Comparison of ENCODE assay signal across 8 cellular contexts in the genomic region with DNA sequence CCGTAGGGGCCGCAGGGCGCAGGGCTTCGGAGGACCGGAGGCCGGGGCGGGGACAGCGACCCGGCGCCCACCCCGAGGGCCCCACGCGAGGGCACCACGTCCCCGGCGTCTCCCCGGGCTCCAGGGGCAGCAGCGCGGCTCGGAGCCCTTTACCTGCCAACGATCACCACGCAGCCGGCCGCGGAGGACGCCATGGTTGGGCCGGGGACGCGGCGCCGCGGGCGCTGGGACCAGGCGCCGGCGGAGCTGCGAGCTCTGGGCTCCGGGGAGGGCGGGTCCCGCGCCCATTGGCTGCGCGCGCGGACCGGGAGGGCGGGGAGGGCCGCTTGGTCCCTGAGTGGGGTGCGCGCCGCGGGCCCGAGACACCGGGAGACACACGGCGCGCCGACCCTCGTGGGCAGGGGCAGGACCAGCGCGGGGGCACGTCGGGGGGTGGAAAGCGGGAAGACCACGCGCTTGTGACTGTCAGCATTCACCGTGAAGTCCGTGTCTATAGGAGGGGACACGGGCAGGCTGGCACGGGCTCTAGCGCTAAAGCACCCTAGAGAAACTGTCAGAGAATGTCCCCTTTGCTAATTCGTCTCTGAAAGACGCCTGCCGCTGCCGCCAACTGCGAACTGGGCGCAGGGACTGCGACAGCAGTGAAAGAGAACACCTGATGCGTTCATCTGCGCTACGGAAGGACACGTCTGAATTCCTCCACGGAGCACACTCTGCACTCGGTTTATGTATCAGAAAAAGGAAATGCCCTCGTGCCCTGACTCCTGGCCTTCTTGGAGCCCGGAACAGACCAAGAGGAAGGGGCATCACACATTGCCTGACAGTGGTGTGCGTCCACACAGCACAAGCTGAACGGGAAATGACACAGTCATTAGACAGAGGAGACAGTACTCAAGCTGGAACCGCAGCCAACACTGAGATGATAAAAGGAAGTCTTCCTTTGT. TPM values are rescaled to one million over a fixed set of nuclear protein-coding genes. Genes with fewer than 3 reads are reported as not detected.
A peak's percentile ranks its signal among the peaks of the same experiment; 100 is the strongest.
DNase-seq lines count a peak whose midpoint lies in the region; ATAC-seq and TF ChIP-seq lines count a peak whose summit lies in the region.

CRYL1 (minus strand) TSS at position 257 of the 944 bp plus-strand sequence; CDS start at position 194, 63 bp downstream.

- TF ChIP-seq CTCF in BJ (IDR thresholded peaks at IDR 0.05; ENCODE audit: insufficient read depth, low read depth, low read length), result no peak
- no peak for TF ChIP-seq CTCF in endodermal cell (conservative IDR thresholded peaks at IDR 0.05)

- H3K4me3 ChIP-seq in BJ (ENCODE audit: low read depth, low read length), result peak within 1 kb of the TSS; percentile 71
- peak within 1 kb of the TSS; percentile 80 for H3K4me3 ChIP-seq in endodermal cell (ENCODE audit: low read length)
- H3K4me3 ChIP-seq in mesodermal cell (ENCODE audit: extremely low read depth, insufficient read depth, low read length, poor library complexity, severe bottlenecking), result peak within 1 kb of the TSS; percentile 56

- no peak within 1 kb of the TSS for H3K27ac Mint-ChIP-seq in endodermal cell

- H3K27me3 Mint-ChIP-seq in endodermal cell (ENCODE audit: insufficient read depth), result peaks cover 58% of the 10 kb centered on the region

- H3K27me3 ChIP-seq in BJ (ENCODE audit: control insufficient read depth, insufficient read depth, low read length) (no peaks in the 10 kb centered on the region), endodermal cell (ENCODE audit: control insufficient read depth, insufficient read depth, low read length, poor library complexity, severe bottlenecking) (peaks cover 58% of the 10 kb centered on the region)

- no peaks in the 10 kb centered on the region for H3K9me3 ChIP-seq in endodermal cell (ENCODE audit: control insufficient read depth, low read length)
- H3K9me3 ChIP-seq in mesodermal cell (ENCODE audit: control insufficient read depth, low read length), result no peaks in the 10 kb centered on the region

- CTCF ChIA-PET in BJ (lab: Yijun Ruan, JAX), result interaction anchor here (1.0 kb wide), 1 partner anchor 303 kb away, joined by 4 read pairs; no protein-coding TSS in a partner anchor

- peak; percentile 91 for ATAC-seq in GM19324 (IDR thresholded peaks at IDR 0.05; ENCODE audit: low FRiP score, unreplicated experiment)
- ATAC-seq in HG03469 (IDR thresholded peaks at IDR 0.05; ENCODE audit: unreplicated experiment), result peak; percentile 39

- H3K27ac ChIP-seq in endodermal cell (ENCODE audit: low read depth, low read length) (no peak within 1 kb of the TSS), mesodermal cell (ENCODE audit: low read depth, low read length, severe bottlenecking) (no peak within 1 kb of the TSS)

- peak within 1 kb of the TSS; percentile 60 for H3K4me3 Mint-ChIP-seq in endodermal cell

- no peaks in the 10 kb centered on the region for H3K36me3 Mint-ChIP-seq in endodermal cell (ENCODE audit: low read depth)

- no peaks in the 10 kb centered on the region for H3K36me3 ChIP-seq in BJ (ENCODE audit: control insufficient read depth, insufficient read depth, low read length)
- H3K36me3 ChIP-seq in endodermal cell (ENCODE audit: control insufficient read depth, insufficient read depth, low read length), result no peaks in the 10 kb centered on the region
- H3K36me3 ChIP-seq in mesodermal cell (ENCODE audit: control insufficient read depth, insufficient read depth, low read length), result no peaks in the 10 kb centered on the region

- POLR2A ChIA-PET in BJ (lab: Charles Lee), result no interaction called here

- peaks cover 5% of the 10 kb centered on the region for H3K9me3 Mint-ChIP-seq in endodermal cell

- H3K4me1 ChIP-seq in endodermal cell (ENCODE audit: control insufficient read depth, insufficient read depth, low read length), result no peaks in the 10 kb centered on the region
- H3K4me1 ChIP-seq in mesodermal cell (ENCODE audit: control insufficient read depth, insufficient read depth, low read length, poor library complexity, severe bottlenecking), result no peaks in the 10 kb centered on the region

- H3K4me1 Mint-ChIP-seq in endodermal cell, result peaks cover 10% of the 10 kb centered on the region

- peak within 1 kb of the TSS; percentile 15 for H3K9ac ChIP-seq in endodermal cell (ENCODE audit: extremely low read depth, low read length, poor library complexity, severe bottlenecking)

- 2 to 4% methylated on average over 17 to 89 of the region's 89 CpGs for WGBS in endodermal cell (ENCODE audit: insufficient coverage in 1 of 2, insufficient read length in 1 of 2), 2 experiments
- 1 to 2% methylated on average over 66 to 68 of the region's 89 CpGs for WGBS in mesodermal cell (ENCODE audit: insufficient coverage in 2 of 2), 2 experiments

- DNase-seq in BJ (ENCODE audit: low read depth) (no peak), NOMO-1 treated with dmso at 0.1 percent for 144 hours (lab: John Stamatoyannopoulos, UW; ENCODE audit: unreplicated experiment) (peak; percentile 84), endodermal cell (peak; percentile 77)
- peak; percentile 22 for DNase-seq in activated CD8-positive, alpha-beta memory T cell treated with anti-CD3 and anti-CD28 coated beads, Interleukin-2, amount 50 U/mL, for 1 hour (ENCODE audit: extremely low read depth)
- peak; percentile 45 for DNase-seq in stimulated activated CD8-positive, alpha-beta memory T cell treated with anti-CD3 and anti-CD28 coated beads, Interleukin-15, amount 100 ng/mL, for 24 hours (ENCODE audit: low read depth)

RNA-seq across cellular contexts. Expression of gene CRYL1, which starts in this region (rescaled TPM):
- polyA plus RNA-seq in BJ (2011; rRNA removed), result 25.6 and 30.6 TPM in 2 replicates
- 9.1 and 13.5 TPM in 2 replicates for polyA minus RNA-seq in BJ (2011; rRNA and poly(A)+ RNA removed)
- 1 to 10 TPM; 1.7 to 4.1 TPM for total RNA-seq in endodermal cell
- 6.6 TPM for polyA plus RNA-seq in endodermal cell (2013, experiment 1 of 2)
- polyA plus RNA-seq in endodermal cell (2013, experiment 2 of 2), result 4.6 TPM
- polyA plus RNA-seq in mesodermal cell (2013, experiment 1 of 2), result 5.7 TPM
- 4.4 TPM for polyA plus RNA-seq in mesodermal cell (2013, experiment 2 of 2)
